Comparison of ENCODE assay signal across 8 cellular contexts in genomic region chr5:149035282-149035882, GRCh38. TPM values are rescaled to one million over a fixed set of nuclear protein-coding genes. Genes with fewer than 3 reads are reported as not detected.
DNase-seq lines count a peak whose midpoint lies in the region; ATAC-seq and TF ChIP-seq lines count a peak whose summit lies in the region.

No MANE protein-coding gene starts in this region.

- H3K4me2 ChIP-seq in DOHH2 (ENCODE audit: low read length): no peak overlapping the region
- H3K4me2 ChIP-seq in KMS-11: no peak overlapping the region

- H3K79me2 ChIP-seq in DOHH2 (ENCODE audit: control insufficient read depth, low read length): no peaks in the 10 kb centered on the region
- no peaks in the 10 kb centered on the region for H3K79me2 ChIP-seq in KMS-11 (ENCODE audit: insufficient read depth, low read depth)

- no peak overlapping the region for H3K4me3 Mint-ChIP-seq in activated T-helper 1 cell treated with anti-CD3 and anti-CD28 coated beads, Interleukin-12 subunit alpha, Interleukin-12 subunit beta, Interleukin-2, Interleukin-4 antibody, amounts not matched to agents 30 ng/mL and 10 ng/mL and 1 ng/mL, durations not matched to agents 14 hours and 24 hours and 36 hours

- H3K27me3 ChIP-seq in DOHH2 (ENCODE audit: control insufficient read depth, low read length): peaks cover 13% of the 10 kb centered on the region; the same call in 1 of the 2 replicates
- no peaks in the 10 kb centered on the region for H3K27me3 ChIP-seq in KMS-11 (ENCODE audit: insufficient read depth, low read depth)
- no peaks in the 10 kb centered on the region for H3K27me3 ChIP-seq in thoracic aorta (replicated peaks; ENCODE audit: insufficient read depth)

- CTCF ChIA-PET in RWPE1 (lab: Yijun Ruan, JAX): interaction anchor here (0.6 to 11.3 kb wide), 56 partner anchors 9 to 597 kb away, joined by 3 to 100 read pairs (median 4); partner anchors contain the start of gene SH3TC2

- H3K36me3 Mint-ChIP-seq in activated T-helper 1 cell treated with anti-CD3 and anti-CD28 coated beads, Interleukin-12 subunit alpha, Interleukin-12 subunit beta, Interleukin-2, Interleukin-4 antibody, amounts not matched to agents 30 ng/mL and 10 ng/mL and 1 ng/mL, durations not matched to agents 14 hours and 24 hours and 36 hours (ENCODE audit: low read depth): no peaks in the 10 kb centered on the region

- H3K4me1 ChIP-seq in DOHH2 (ENCODE audit: control insufficient read depth, low read length): no peaks in the 10 kb centered on the region
- H3K4me1 ChIP-seq in KMS-11 (ENCODE audit: low read depth, poor library complexity, severe bottlenecking): peaks cover 57% of the 10 kb centered on the region
- no peaks in the 10 kb centered on the region for H3K4me1 ChIP-seq in thoracic aorta (ENCODE audit: control insufficient read depth in 1 of 2, low read depth in 2 of 2)

- no peaks in the 10 kb centered on the region for H4K20me1 ChIP-seq in DOHH2 (ENCODE audit: control insufficient read depth, insufficient read depth, low read depth, low read length)
- H4K20me1 ChIP-seq in KMS-11 (ENCODE audit: insufficient read depth): no peaks in the 10 kb centered on the region

- intact Hi-C loops in activated T-helper 1 cell treated with anti-CD3 and anti-CD28 coated beads, Interleukin-12 subunit alpha, Interleukin-12 subunit beta, Interleukin-2, Interleukin-4 antibody, amounts not matched to agents 30 ng/mL and 10 ng/mL and 1 ng/mL, durations not matched to agents 14 hours and 24 hours and 36 hours (cut with micrococcal nuclease): loop anchor here (1.0 to 2.0 kb wide), 8 partner anchors 37 to 857 kb away; no protein-coding TSS in a partner anchor

- H3K27ac ChIP-seq in DOHH2 (ENCODE audit: low read depth, low read length) (no peak overlapping the region), KMS-11 (no peak overlapping the region), RWPE1 (no peak overlapping the region), thoracic aorta (no peak overlapping the region)

- H3K9me3 ChIP-seq in DOHH2 (ENCODE audit: control insufficient read depth, insufficient read depth, low read length): no peaks in the 10 kb centered on the region
- no peaks in the 10 kb centered on the region for H3K9me3 ChIP-seq in thoracic aorta

- H3K9me2 ChIP-seq in DOHH2 (replicated peaks; ENCODE audit: control insufficient read depth, low read length): no peaks in the 10 kb centered on the region

- DNase-seq in RWPE1 (ENCODE audit: low spot score) (peak; percentile 75), fibroblast of the conjunctiva (ENCODE audit: low read depth) (peak; percentile 72), nucleus accumbens (lab: John Stamatoyannopoulos, UW) (peak in 51 of 56 donors; percentile 4 to 87 (median 56)), thoracic aorta (ENCODE audit: low spot score) (peak; percentile 33)
- DNase-seq in activated T-helper 1 cell treated with anti-CD3 and anti-CD28 coated beads, Interleukin-12 subunit alpha, Interleukin-12 subunit beta, Interleukin-2, Interleukin-4 antibody, amounts not matched to agents 30 ng/mL and 10 ng/mL and 1 ng/mL, durations not matched to agents 14 hours and 24 hours and 36 hours (ENCODE audit: low spot score): peak; percentile 41

- TF ChIP-seq CTCF in DOHH2 (IDR thresholded peaks at IDR 0.05; ENCODE audit: low read depth, low read length, poor library complexity, severe bottlenecking) (peak; percentile 85), KMS-11 (conservative IDR thresholded peaks at IDR 0.05; ENCODE audit: low read depth, low read length) (peak; percentile 71), RWPE1 (conservative IDR thresholded peaks at IDR 0.05; ENCODE audit: low read depth) (peak; percentile 98), thoracic aorta (IDR thresholded peaks at IDR 0.05) (peak; percentile 81)

- H3K9ac ChIP-seq in KMS-11: no peak overlapping the region

- no peak overlapping the region; the same call in 1 of the 2 replicates for H2AFZ ChIP-seq in KMS-11 (ENCODE audit: low read depth)

- POLR2A ChIA-PET in RWPE1 (lab: Yijun Ruan, JAX; ENCODE audit: low non-redundant PET): no interaction called here

- H3K9me3 Mint-ChIP-seq in activated T-helper 1 cell treated with anti-CD3 and anti-CD28 coated beads, Interleukin-12 subunit alpha, Interleukin-12 subunit beta, Interleukin-2, Interleukin-4 antibody, amounts not matched to agents 30 ng/mL and 10 ng/mL and 1 ng/mL, durations not matched to agents 14 hours and 24 hours and 36 hours: no peaks in the 10 kb centered on the region

- ATAC-seq in GM21619 (IDR thresholded peaks at IDR 0.05; ENCODE audit: unreplicated experiment): peak; percentile 83
- ATAC-seq in thoracic aorta (ENCODE audit: insufficient number of reproducible peaks, low FRiP score, low read depth): peak; percentile 84

- H3K4me3 ChIP-seq in DOHH2 (ENCODE audit: low read length) (no peak overlapping the region), KMS-11 (IDR thresholded peaks at IDR 0.05; ENCODE audit: insufficient read depth, low read depth, low read length) (no peak overlapping the region), thoracic aorta (no peak overlapping the region)

- H3F3A ChIP-seq in DOHH2 (ENCODE audit: control insufficient read depth, insufficient read depth): no peaks in the 10 kb centered on the region

- peaks cover 5% of the 10 kb centered on the region for H3K27me3 Mint-ChIP-seq in activated T-helper 1 cell treated with anti-CD3 and anti-CD28 coated beads, Interleukin-12 subunit alpha, Interleukin-12 subunit beta, Interleukin-2, Interleukin-4 antibody, amounts not matched to agents 30 ng/mL and 10 ng/mL and 1 ng/mL, durations not matched to agents 14 hours and 24 hours and 36 hours (ENCODE audit: insufficient read depth)

- no peak overlapping the region for H3K27ac Mint-ChIP-seq in activated T-helper 1 cell treated with anti-CD3 and anti-CD28 coated beads, Interleukin-12 subunit alpha, Interleukin-12 subunit beta, Interleukin-2, Interleukin-4 antibody, amounts not matched to agents 30 ng/mL and 10 ng/mL and 1 ng/mL, durations not matched to agents 14 hours and 24 hours and 36 hours

- H3K36me3 ChIP-seq in DOHH2 (ENCODE audit: control insufficient read depth, low read length) (no peaks in the 10 kb centered on the region), KMS-11 (ENCODE audit: insufficient read depth) (no peaks in the 10 kb centered on the region), thoracic aorta (no peaks in the 10 kb centered on the region)

- H3K4me1 Mint-ChIP-seq in activated T-helper 1 cell treated with anti-CD3 and anti-CD28 coated beads, Interleukin-12 subunit alpha, Interleukin-12 subunit beta, Interleukin-2, Interleukin-4 antibody, amounts not matched to agents 30 ng/mL and 10 ng/mL and 1 ng/mL, durations not matched to agents 14 hours and 24 hours and 36 hours (ENCODE audit: low read depth): peaks cover 39% of the 10 kb centered on the region

RNA-seq across cellular contexts. Expression of gene SH3TC2, which starts 27.5 kb away (rescaled TPM):
- not detected in 2 replicates for total RNA-seq in activated T-helper 1 cell treated with anti-CD3 and anti-CD28 coated beads, Interleukin-12 subunit alpha, Interleukin-12 subunit beta, Interleukin-2, Interleukin-4 antibody, amounts not matched to agents 30 ng/mL and 10 ng/mL and 1 ng/mL, durations not matched to agents 14 hours and 24 hours and 36 hours
- 1 to 10 TPM; 1.1 to 1.9 TPM for total RNA-seq in thoracic aorta
